18 cellular contexts compared by ENCODE assay signal in the genomic region with DNA sequence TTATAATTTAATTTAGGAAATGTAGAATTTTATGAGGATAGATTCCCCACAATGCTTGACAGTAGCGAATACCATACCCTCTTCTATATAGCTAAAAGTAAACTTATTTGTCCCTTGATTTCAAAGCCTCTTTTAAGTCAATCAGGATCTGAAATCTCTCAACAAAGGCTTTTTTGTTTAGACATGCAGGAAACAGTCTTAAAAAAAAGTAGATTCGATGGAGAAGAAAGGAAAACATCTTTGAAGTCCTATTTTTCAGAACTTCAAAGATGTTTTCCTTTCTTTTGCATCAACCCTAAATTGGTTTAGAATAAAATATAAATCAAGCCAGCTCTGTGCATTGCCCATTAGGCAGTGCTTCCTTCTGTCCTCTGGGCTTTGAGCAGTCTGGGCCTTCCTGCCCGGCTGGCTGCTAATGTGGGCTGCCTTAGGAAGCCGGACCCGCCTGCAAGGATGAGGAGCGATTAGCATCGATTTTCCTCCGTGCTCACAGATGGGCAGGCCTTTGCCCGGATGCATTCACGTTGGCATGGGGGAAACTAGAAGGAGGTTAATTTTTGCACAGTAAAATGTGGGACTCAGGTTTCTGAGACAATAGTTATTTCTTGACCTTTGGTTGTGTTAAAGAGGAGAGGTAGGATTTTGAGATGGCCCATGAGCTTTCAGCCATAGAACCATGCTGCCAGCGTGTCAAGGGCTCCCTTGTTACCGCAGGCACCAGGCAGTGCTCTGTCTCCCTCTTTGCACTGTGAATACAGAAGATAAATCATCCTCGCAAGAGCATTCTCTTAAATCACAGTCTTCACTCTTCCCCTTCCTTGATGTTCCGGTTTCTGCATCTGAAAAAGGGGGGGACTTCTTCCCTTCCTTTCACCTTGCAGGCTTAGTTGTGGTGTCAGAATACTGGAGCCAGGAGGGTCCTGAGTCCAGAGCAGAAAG.
"Had no signal": no experiment of that assay in that cellular context is flagged by ENCODE, and none has a peak within 500 bp of the region (broad histone marks: within the 10 kb centered on the region; RNA-seq: fewer than 3 reads in every experiment).

No MANE protein-coding gene starts in this region.

- H3K27ac ChIP-seq: hepatocyte, left lung, tibial artery, WERI-Rb-1 had no signal

- H3K27me3 ChIP-seq: dorsolateral prefrontal cortex, hepatocyte, left lung, tibial artery had no signal

- H3K4me3 Mint-ChIP-seq: activated CD4-positive, alpha-beta T cell treated with anti-CD3 and anti-CD28 coated beads for 36 hours; activated CD8-positive, alpha-beta T cell treated with anti-CD3 and anti-CD28 coated beads for 36 hours; activated T-cell treated with anti-CD3 and anti-CD28 coated beads, Interleukin-2, amount 50 U/mL, for 4 hours; natural killer cell treated with Interleukin-12 subunit alpha and Interleukin-12 subunit beta and Interleukin-15 and Interleukin-18, amount 100 ng/mL, for 72 hours; stimulated activated memory B cell treated with anti-CD40 and anti-IgM and Interleukin-4, amounts not matched to agents 10 μg/mL and 1 μg/mL and 100 μg/mL, for 72 hours; T-helper 17 cell had no signal

- H3K79me2 ChIP-seq: hepatocyte had no signal

- H3K4me1 Mint-ChIP-seq: activated CD4-positive, alpha-beta T cell treated with anti-CD3 and anti-CD28 coated beads for 36 hours; T-helper 17 cell had no signal

- H3K4me2 ChIP-seq: hepatocyte had no signal

- H3K27me3 Mint-ChIP-seq: activated CD4-positive, alpha-beta T cell treated with anti-CD3 and anti-CD28 coated beads for 36 hours; activated CD8-positive, alpha-beta T cell treated with anti-CD3 and anti-CD28 coated beads for 36 hours; natural killer cell treated with Interleukin-12 subunit alpha and Interleukin-12 subunit beta and Interleukin-15 and Interleukin-18, amount 100 ng/mL, for 72 hours; stimulated activated memory B cell treated with anti-CD40 and anti-IgM and Interleukin-4, amounts not matched to agents 10 μg/mL and 1 μg/mL and 100 μg/mL, for 72 hours; T-helper 17 cell had no signal

- H3K4me3 ChIP-seq: hepatocyte, left lung, tibial artery had no signal

- ATAC-seq: activated CD4-positive, alpha-beta T cell treated with anti-CD3 and anti-CD28 coated beads for 36 hours; activated CD8-positive, alpha-beta T cell treated with anti-CD3 and anti-CD28 coated beads for 36 hours; activated naive CD4-positive, alpha-beta T cell treated with anti-CD3 and anti-CD28 coated beads, Interleukin-2, amount 50 U/mL, for 72 hours; activated T-cell treated with anti-CD3 and anti-CD28 coated beads, Interleukin-2, amount 50 U/mL, for 4 hours; left lung; natural killer cell treated with Interleukin-12 subunit alpha and Interleukin-12 subunit beta and Interleukin-15 and Interleukin-18, amount 100 ng/mL, for 72 hours; stimulated activated memory B cell treated with anti-CD40 and anti-IgM and Interleukin-4, amounts not matched to agents 10 μg/mL and 1 μg/mL and 100 μg/mL, for 72 hours; T-helper 17 cell had no signal

- H3K9me3 Mint-ChIP-seq: activated CD8-positive, alpha-beta T cell treated with anti-CD3 and anti-CD28 coated beads for 36 hours; activated naive CD4-positive, alpha-beta T cell treated with anti-CD3 and anti-CD28 coated beads, Interleukin-2, amount 50 U/mL, for 72 hours; activated T-cell treated with anti-CD3 and anti-CD28 coated beads, Interleukin-2, amount 50 U/mL, for 4 hours; natural killer cell treated with Interleukin-12 subunit alpha and Interleukin-12 subunit beta and Interleukin-15 and Interleukin-18, amount 100 ng/mL, for 72 hours; stimulated activated memory B cell treated with anti-CD40 and anti-IgM and Interleukin-4, amounts not matched to agents 10 μg/mL and 1 μg/mL and 100 μg/mL, for 72 hours had no signal

- H3K9me3 ChIP-seq: left lung, tibial artery had no signal

- FAIRE-seq: keratinocyte, urothelium cell line had no signal

- H2AFZ ChIP-seq: hepatocyte had no signal

- H3K36me3 ChIP-seq: WERI-Rb-1 had no signal

- H3K4me1 ChIP-seq: left lung, tibial artery had no signal

- H3K27ac Mint-ChIP-seq: activated CD4-positive, alpha-beta T cell treated with anti-CD3 and anti-CD28 coated beads for 36 hours; activated CD8-positive, alpha-beta T cell treated with anti-CD3 and anti-CD28 coated beads for 36 hours; activated naive CD4-positive, alpha-beta T cell treated with anti-CD3 and anti-CD28 coated beads, Interleukin-2, amount 50 U/mL, for 72 hours; natural killer cell treated with Interleukin-12 subunit alpha and Interleukin-12 subunit beta and Interleukin-15 and Interleukin-18, amount 100 ng/mL, for 72 hours; stimulated activated memory B cell treated with anti-CD40 and anti-IgM and Interleukin-4, amounts not matched to agents 10 μg/mL and 1 μg/mL and 100 μg/mL, for 72 hours; T-helper 17 cell had no signal

- DNase-seq: activated CD4-positive, alpha-beta T cell treated with anti-CD3 and anti-CD28 coated beads for 36 hours; activated CD8-positive, alpha-beta T cell treated with anti-CD3 and anti-CD28 coated beads for 36 hours; activated effector memory CD4-positive, alpha-beta T cell treated with Interleukin-2 at 50 U/mL for 16 hours; activated T-cell treated with anti-CD3 and anti-CD28 coated beads, Interleukin-2, amount 50 U/mL, for 4 hours; amniotic stem cell; dorsolateral prefrontal cortex; left lung; mammary epithelial cell; stimulated activated CD4-positive, alpha-beta T cell treated with anti-CD3 and anti-CD28 coated beads, Interleukin-2, amount 100 ng/mL, for 48 hours; T-helper 17 cell; tibial artery; WERI-Rb-1 had no signal
